In the genomic region with DNA sequence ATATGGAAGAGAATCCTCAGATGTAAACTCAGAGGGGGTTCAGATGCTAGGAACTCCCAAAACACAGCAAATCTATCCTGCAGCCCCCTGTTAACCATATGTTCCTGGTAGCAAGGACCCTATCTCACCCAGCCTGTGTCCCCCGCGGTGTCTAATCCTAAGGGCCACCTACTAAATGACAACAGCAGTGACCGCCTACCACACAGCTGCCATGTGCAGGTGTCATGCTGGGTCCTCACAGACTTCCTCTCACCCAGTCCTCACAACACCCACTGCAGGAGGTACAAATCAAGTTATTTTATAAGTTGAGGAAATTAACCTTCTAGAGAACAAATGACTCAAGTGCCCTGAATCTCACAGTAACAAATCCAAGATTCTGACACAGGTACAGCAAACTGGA, we compare ENCODE assay signal across 16 cellular contexts.
DNase-seq lines count a peak whose midpoint lies in the region; ATAC-seq and TF ChIP-seq lines count a peak whose summit lies in the region.
"Had no signal": no experiment of that assay in that cellular context is flagged by ENCODE, and none has a peak within 500 bp of the region (broad histone marks: within the 10 kb centered on the region; RNA-seq: fewer than 3 reads in every experiment).

No MANE protein-coding gene starts in this region.

- H2AFZ ChIP-seq in osteoblast (ENCODE audit: low read length), result no peak overlapping the region
- H2AFZ ChIP-seq: parathyroid adenoma had no signal

- no peaks in the 10 kb centered on the region for H3K27me3 ChIP-seq in BLaER1
- no peaks in the 10 kb centered on the region for H3K27me3 ChIP-seq in HUES48 (ENCODE audit: control insufficient read depth, insufficient read depth, low read length)
- no peaks in the 10 kb centered on the region for H3K27me3 ChIP-seq in osteoblast (ENCODE audit: insufficient read depth, low read length)
- H3K27me3 ChIP-seq: SJCRH30 had no signal

- TF ChIP-seq CTCF in osteoblast (IDR thresholded peaks at IDR 0.05; ENCODE audit: extremely low read depth, low read depth, low read length) (no peak), GM20000 (IDR thresholded peaks at IDR 0.05; ENCODE audit: extremely low read depth, missing control alignments) (no peak)

- H3K4me2 ChIP-seq in BLaER1 (peak overlapping the region; percentile 63), osteoblast (ENCODE audit: insufficient read depth, low read length) (no peak overlapping the region)

- no peaks in the 10 kb centered on the region for H3K9me3 ChIP-seq in BLaER1
- no peaks in the 10 kb centered on the region for H3K9me3 ChIP-seq in HUES48 (ENCODE audit: control insufficient read depth, insufficient read depth, low read length)
- H3K9me3 ChIP-seq in osteoblast (ENCODE audit: low read depth, low read length), result no peaks in the 10 kb centered on the region
- H3K9me3 ChIP-seq: SJCRH30 had no signal

- no peak for ATAC-seq in HG03521 (IDR thresholded peaks at IDR 0.05; ENCODE audit: unreplicated experiment)

- H3K27ac ChIP-seq in BLaER1, result peak overlapping the region; percentile 54; the same call in 1 of the 2 replicates
- H3K27ac ChIP-seq in HUES48 (ENCODE audit: low read depth, low read length), result peak overlapping the region; percentile 56
- H3K27ac ChIP-seq in cingulate gyrus (ENCODE audit: low read depth, low read length), result peak overlapping the region; percentile 93
- H3K27ac ChIP-seq in osteoblast (ENCODE audit: low read depth, low read length), result no peak overlapping the region
- H3K27ac ChIP-seq: parathyroid adenoma, SJCRH30 had no signal

- no peaks in the 10 kb centered on the region for H3K79me2 ChIP-seq in osteoblast (ENCODE audit: insufficient read depth, low read length)

- H3K4me3 ChIP-seq in BLaER1 (no peak overlapping the region), HUES48 (ENCODE audit: low read depth, low read length) (no peak overlapping the region), osteoblast (ENCODE audit: insufficient read depth, low read length) (no peak overlapping the region)
- H3K4me3 ChIP-seq: SJCRH30 had no signal

- no peak overlapping the region for H3K9ac ChIP-seq in BLaER1
- H3K9ac ChIP-seq in HUES48 (ENCODE audit: low read depth, low read length), result no peak overlapping the region
- H3K9ac ChIP-seq: parathyroid adenoma had no signal

- no peaks in the 10 kb centered on the region; the same call in 1 of the 2 replicates for H3K36me3 ChIP-seq in BLaER1
- H3K36me3 ChIP-seq in HUES48 (ENCODE audit: control insufficient read depth, insufficient read depth, low read length), result no peaks in the 10 kb centered on the region
- H3K36me3 ChIP-seq in osteoblast (ENCODE audit: insufficient read depth, low read length), result no peaks in the 10 kb centered on the region
- H3K36me3 ChIP-seq: SJCRH30 had no signal

- DNase-seq in osteoblast (ENCODE audit: insufficient read length, low spot score, missing footprints) (peak; percentile 26), hippocampal formation (lab: John Stamatoyannopoulos, UW) (no peak), SIG-M5 (lab: John Stamatoyannopoulos, UW) (no peak), GM20000 (ENCODE audit: low spot score) (no peak)
- DNase-seq: aorta; GDM1; HFFc6; mesenchymal stem cell; NCI-H526; SJCRH30; stimulated activated CD4-positive, alpha-beta T cell treated with anti-CD3 and anti-CD28 coated beads, Interleukin-15, amount 100 ng/mL, for 24 hours had no signal

- H4K20me1 ChIP-seq in BLaER1 (peaks cover 34% of the 10 kb centered on the region), osteoblast (ENCODE audit: insufficient read depth, low read length) (peaks cover 9% of the 10 kb centered on the region)

- peaks cover 74% of the 10 kb centered on the region for H3K4me1 ChIP-seq in BLaER1
- peaks cover 75% of the 10 kb centered on the region for H3K4me1 ChIP-seq in HUES48 (ENCODE audit: control insufficient read depth, insufficient read depth, low read length)
- H3K4me1 ChIP-seq in osteoblast (ENCODE audit: insufficient read depth, low read length), result peaks cover 35% of the 10 kb centered on the region
